Comparison of ENCODE assay signal across 9 cellular contexts in genomic region chr7:100176096-100176835, GRCh38. TPM values are rescaled to one million over a fixed set of nuclear protein-coding genes. Genes with fewer than 3 reads are reported as not detected.
A peak's percentile ranks its signal among the peaks of the same experiment; 100 is the strongest.
DNase-seq lines count a peak whose midpoint lies in the region; ATAC-seq and TF ChIP-seq lines count a peak whose summit lies in the region.
"Had no signal": no experiment of that assay in that cellular context is flagged by ENCODE, and none has a peak within 500 bp of the region (broad histone marks: within the 10 kb centered on the region; RNA-seq: fewer than 3 reads in every experiment).

No MANE protein-coding gene starts in this region.

- H3K4me2 ChIP-seq in osteoblast (ENCODE audit: insufficient read depth, low read length), result peak overlapping the region; percentile 91

- no peaks in the 10 kb centered on the region for H3K9me3 Mint-ChIP-seq in effector memory CD8-positive, alpha-beta T cell

- ATAC-seq in effector memory CD8-positive, alpha-beta T cell (replicated peaks), result no peak
- ATAC-seq in GM18505 (IDR thresholded peaks at IDR 0.05; ENCODE audit: unreplicated experiment), result no peak

- no peaks in the 10 kb centered on the region for H3K27me3 ChIP-seq in NT2/D1 (ENCODE audit: insufficient read depth, insufficient read length)
- H3K27me3 ChIP-seq in osteoblast (ENCODE audit: insufficient read depth, low read length), result peaks cover 9% of the 10 kb centered on the region

- H4K20me1 ChIP-seq in osteoblast (ENCODE audit: insufficient read depth, low read length), result no peaks in the 10 kb centered on the region

- peak; percentile 10 for DNase-seq in GM10266 (ENCODE audit: extremely low spot score)
- DNase-seq in NT2/D1 (ENCODE audit: low read depth, low spot score), result no peak
- no peak for DNase-seq in effector memory CD8-positive, alpha-beta T cell
- peak; percentile 90 for DNase-seq in osteoblast (ENCODE audit: insufficient read length, low spot score, missing footprints)
- DNase-seq in effector CD8-positive, alpha-beta T cell (lab: John Stamatoyannopoulos, UW), result no peak
- DNase-seq in central memory CD4-positive, alpha-beta T cell, result no peak
- DNase-seq: NCI-H524 treated with DMSO at 0.1 percent for 48 hours, small intestine had no signal

- peaks cover 10% of the 10 kb centered on the region for H3K36me3 Mint-ChIP-seq in effector memory CD8-positive, alpha-beta T cell (ENCODE audit: insufficient read depth)

- no peak overlapping the region for H3K27ac ChIP-seq in osteoblast (ENCODE audit: low read depth, low read length)

- peaks cover 17 to 24% of the 10 kb centered on the region in 2 donors for H3K4me1 Mint-ChIP-seq in effector memory CD8-positive, alpha-beta T cell (ENCODE audit: low read depth in 2 of 2)

- H3K9me3 ChIP-seq in NT2/D1 (ENCODE audit: insufficient read depth, low read length), result no peaks in the 10 kb centered on the region; the same call in 1 of the 2 replicates
- H3K9me3 ChIP-seq in osteoblast (ENCODE audit: low read depth, low read length), result no peaks in the 10 kb centered on the region

- H3K36me3 ChIP-seq in NT2/D1 (ENCODE audit: insufficient read depth, insufficient read length, low read length) (peaks cover 11% of the 10 kb centered on the region), osteoblast (ENCODE audit: insufficient read depth, low read length) (no peaks in the 10 kb centered on the region)

- H3K79me2 ChIP-seq in osteoblast (ENCODE audit: insufficient read depth, low read length), result no peaks in the 10 kb centered on the region

- H3K27me3 Mint-ChIP-seq in effector memory CD8-positive, alpha-beta T cell, result peaks cover 0 to 10% of the 10 kb centered on the region in 2 donors

- TF ChIP-seq POLR2A in GM18505 (IDR thresholded peaks at IDR 0.05; ENCODE audit: borderline replicate concordance, extremely low read depth, insufficient read depth, insufficient read length), result no peak

- H3K4me1 ChIP-seq in NT2/D1 (ENCODE audit: insufficient read depth, insufficient read length) (no peaks in the 10 kb centered on the region), osteoblast (ENCODE audit: insufficient read depth, low read length) (peaks cover 5% of the 10 kb centered on the region)

- no peak for TF ChIP-seq CTCF in GM10266 (IDR thresholded peaks at IDR 0.05; ENCODE audit: control insufficient read depth, insufficient read depth, low read depth, missing control alignments)
- no peak for TF ChIP-seq CTCF in osteoblast (IDR thresholded peaks at IDR 0.05; ENCODE audit: extremely low read depth, low read depth, low read length)

- H2AFZ ChIP-seq in osteoblast (ENCODE audit: low read length), result no peak overlapping the region

- H3K9ac ChIP-seq in NT2/D1 (ENCODE audit: insufficient read length, low read depth), result no peak overlapping the region

- H3K27ac Mint-ChIP-seq in effector memory CD8-positive, alpha-beta T cell, result peak overlapping the region in 1 of 2 donors; percentile 39

- H3K4me3 Mint-ChIP-seq in effector memory CD8-positive, alpha-beta T cell, result peak overlapping the region; percentile 75 to 78

- H3K4me3 ChIP-seq in NT2/D1 (ENCODE audit: insufficient read length, low read depth) (peak overlapping the region; percentile 80), osteoblast (ENCODE audit: insufficient read depth, low read length) (peak overlapping the region; percentile 76)

RNA-seq across cellular contexts. Expression of gene GPC2, which starts 0.9 kb away (rescaled TPM):
- 1.4 and 1.8 TPM in 2 replicates for total RNA-seq in osteoblast

RNA-seq across cellular contexts. Expression of gene STAG3, which starts 1.5 kb away (rescaled TPM):
- 0.59 and 1.4 TPM in 2 replicates for total RNA-seq in osteoblast

RNA-seq across cellular contexts. Expression of gene GAL3ST4, which starts 7.8 kb away (rescaled TPM):
- 1.1 and 2.7 TPM in 2 replicates for total RNA-seq in osteoblast

RNA-seq across cellular contexts. Expression of gene TRAPPC14, which starts 17.7 kb away (rescaled TPM):
- 7.1 and 8.0 TPM in 2 replicates for total RNA-seq in osteoblast

RNA-seq across cellular contexts. Expression of gene LAMTOR4, which starts 27.5 kb away (rescaled TPM):
- 63.7 and 70.7 TPM in 2 replicates for total RNA-seq in osteoblast

Comparison
In these comparisons a context has a peak if more than half of its experiments do, and no peak if none do; other contexts are left out.
1. DNase-seq: peak in GM10266 (single experiment) and osteoblast (single experiment); none in NT2/D1 (single experiment), effector memory CD8-positive, alpha-beta T cell (0 of 3), effector CD8-positive, alpha-beta T cell (single experiment) and central memory CD4-positive, alpha-beta T cell (single experiment).